ENCODE assay signal across 26 cellular contexts in the genomic region with DNA sequence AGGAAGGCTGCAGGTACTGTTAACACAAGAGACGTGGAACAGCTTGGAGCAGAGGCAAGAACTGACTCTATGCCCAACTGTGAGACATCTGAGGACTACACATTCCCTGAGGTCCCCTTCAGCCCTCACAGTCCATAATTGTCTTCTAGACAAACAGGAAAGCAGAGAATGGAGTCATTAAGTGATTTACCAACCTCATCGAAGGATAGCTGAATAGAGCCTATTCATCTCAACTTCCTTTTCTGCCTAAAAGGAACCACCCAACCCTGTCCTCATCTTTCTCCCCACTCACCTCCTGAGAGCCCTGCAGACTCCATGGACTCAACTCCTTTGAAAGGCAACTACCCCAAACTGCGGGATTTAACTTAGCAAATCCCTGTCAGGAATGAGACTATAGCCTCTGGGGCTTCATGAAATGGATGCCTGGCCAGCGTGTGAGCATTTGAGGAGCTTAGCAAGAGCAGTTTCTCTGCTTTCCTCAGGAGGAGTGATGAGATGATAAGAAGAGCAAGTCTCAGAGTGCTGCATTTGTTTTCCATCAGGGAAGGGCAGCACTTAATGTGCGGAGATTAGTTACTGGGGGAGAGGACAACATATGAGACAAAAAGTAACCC.
DNase-seq lines count a peak whose midpoint lies in the region; ATAC-seq and TF ChIP-seq lines count a peak whose summit lies in the region.
"Had no signal": no experiment of that assay in that cellular context is flagged by ENCODE, and none has a peak within 500 bp of the region (broad histone marks: within the 10 kb centered on the region; RNA-seq: fewer than 3 reads in every experiment).

No MANE protein-coding gene starts in this region.

- no peaks in the 10 kb centered on the region for H3K4me1 ChIP-seq in ectodermal cell (ENCODE audit: control insufficient read depth, insufficient read depth, low read length)
- peaks cover 19% of the 10 kb centered on the region for H3K4me1 ChIP-seq in neural progenitor cell
- no peaks in the 10 kb centered on the region for H3K4me1 ChIP-seq in right lobe of liver
- H3K4me1 ChIP-seq: testis, vagina had no signal

- H3K79me2 ChIP-seq in neural progenitor cell (ENCODE audit: low read depth), result no peaks in the 10 kb centered on the region

- 85 to 90% methylated on average over 5 of the region's 5 CpGs for WGBS in ectodermal cell, 2 experiments
- 85% methylated on average over 5 of the region's 5 CpGs for WGBS in right lobe of liver (ENCODE audit: insufficient coverage, low coverage, low lambda C conversion rate, missing lambda C conversion rate)

- no peak for TF ChIP-seq POLR2A in right lobe of liver (IDR thresholded peaks at IDR 0.05)

- peaks cover 5% of the 10 kb centered on the region for H3F3A ChIP-seq in neural progenitor cell (ENCODE audit: low read depth)

- H3K27ac Mint-ChIP-seq in neural progenitor cell, result no peak overlapping the region
- H3K27ac Mint-ChIP-seq: activated CD4-positive, alpha-beta T cell treated with anti-CD3 and anti-CD28 coated beads, Interleukin-2, amount 10 ng/mL, durations not matched to agents 7 days and 5 days had no signal

- TF ChIP-seq CTCF in neural progenitor cell (IDR thresholded peaks at IDR 0.05) (no peak), right lobe of liver (IDR thresholded peaks at IDR 0.05) (no peak)

- H3K9me3 Mint-ChIP-seq in neural progenitor cell, result peaks cover 24% of the 10 kb centered on the region

- intact Hi-C loops in right lobe of liver (cut with DNase I), result no loop called here

- no peaks in the 10 kb centered on the region for H3K4me1 Mint-ChIP-seq in neural progenitor cell
- H3K4me1 Mint-ChIP-seq: activated CD4-positive, alpha-beta T cell treated with anti-CD3 and anti-CD28 coated beads, Interleukin-2, amount 10 ng/mL, durations not matched to agents 7 days and 5 days; CD4-positive, alpha-beta memory T cell had no signal

- ATAC-seq in right lobe of liver, result no peak
- ATAC-seq: activated T-cell treated with anti-CD3 and anti-CD28 coated beads, Interleukin-2, amount 50 U/mL, for 4 hours had no signal

- H3K27me3 Mint-ChIP-seq in neural progenitor cell (ENCODE audit: insufficient read depth, low read depth), result peaks cover 4% of the 10 kb centered on the region
- H3K27me3 Mint-ChIP-seq: activated CD4-positive, alpha-beta T cell treated with anti-CD3 and anti-CD28 coated beads, Interleukin-2, amount 10 ng/mL, durations not matched to agents 7 days and 5 days; CD4-positive, alpha-beta memory T cell had no signal

- H3K4me3 Mint-ChIP-seq in neural progenitor cell, result no peak overlapping the region
- H3K4me3 Mint-ChIP-seq: activated CD4-positive, alpha-beta T cell treated with anti-CD3 and anti-CD28 coated beads, Interleukin-2, amount 10 ng/mL, durations not matched to agents 7 days and 5 days; activated T-cell treated with anti-CD3 and anti-CD28 coated beads, Interleukin-2, amount 50 U/mL, for 4 hours; CD4-positive, alpha-beta memory T cell had no signal

- no peaks in the 10 kb centered on the region for H4K20me1 ChIP-seq in neural progenitor cell (ENCODE audit: low read depth)

- peak overlapping the region; percentile 60 for H3K27ac ChIP-seq in ectodermal cell (ENCODE audit: insufficient read depth, low read depth, low read length, poor library complexity, severe bottlenecking)
- peak overlapping the region; percentile 50 for H3K27ac ChIP-seq in neural progenitor cell
- H3K27ac ChIP-seq in right lobe of liver, result no peak overlapping the region
- H3K27ac ChIP-seq: epithelial cell of prostate, GM23248, KMS-11, sigmoid colon, testis, vagina, WERI-Rb-1 had no signal

- H3K27me3 ChIP-seq in ectodermal cell (ENCODE audit: control insufficient read depth, insufficient read depth, low read length, poor library complexity, severe bottlenecking), result no peaks in the 10 kb centered on the region
- no peaks in the 10 kb centered on the region for H3K27me3 ChIP-seq in neural progenitor cell
- no peaks in the 10 kb centered on the region for H3K27me3 ChIP-seq in right lobe of liver
- H3K27me3 ChIP-seq: sigmoid colon, testis, vagina had no signal

- H2AFZ ChIP-seq in neural progenitor cell (replicated peaks), result no peak overlapping the region
- H2AFZ ChIP-seq: GM23248 had no signal

- H3K4me3 ChIP-seq in ectodermal cell (ENCODE audit: insufficient read depth, low read depth, low read length), result no peak overlapping the region
- no peak overlapping the region for H3K4me3 ChIP-seq in neural progenitor cell
- H3K4me3 ChIP-seq in right lobe of liver, result no peak overlapping the region
- H3K4me3 ChIP-seq: GM23248, lung, sigmoid colon, testis, vagina had no signal

- DNase-seq in NCI-H748 (lab: John Stamatoyannopoulos, UW; ENCODE audit: unreplicated experiment) (peak; percentile 48), NCI-H748 treated with DMSO at 0.1 percent for 48 hours (lab: John Stamatoyannopoulos, UW) (no peak), NCI-H1436 treated with DMSO at 0.1 percent for 48 hours (lab: John Stamatoyannopoulos, UW) (peak; percentile 83), neural progenitor cell (ENCODE audit: low spot score) (peak; percentile 23), right lobe of liver (no peak), superior temporal gyrus (ENCODE audit: extremely low spot score) (no peak)
- DNase-seq in stimulated activated CD4-positive, alpha-beta T cell treated with anti-CD3 and anti-CD28 coated beads, Interleukin-4, amount 100 ng/mL, for 4 hours, result no peak
- DNase-seq: activated CD4-positive, alpha-beta T cell treated with anti-CD3 and anti-CD28 coated beads, Interleukin-2, amount 10 ng/mL, durations not matched to agents 7 days and 5 days; activated T-cell treated with anti-CD3 and anti-CD28 coated beads, Interleukin-2, amount 50 U/mL, for 4 hours; AML-193; CD4-positive, alpha-beta memory T cell; glutamatergic neuron; GM23248; MM.1S; NCI-H1417 treated with DMSO at 0.1 percent for 48 hours; NCI-H345; sigmoid colon; stimulated activated naive CD4-positive, alpha-beta T cell; T-helper 9 cell; testis; WERI-Rb-1 had no signal

- peaks cover 21% of the 10 kb centered on the region for H3K36me3 ChIP-seq in ectodermal cell (ENCODE audit: control insufficient read depth, insufficient read depth, low read length)
- H3K36me3 ChIP-seq in neural progenitor cell, result peaks cover 11% of the 10 kb centered on the region
- no peaks in the 10 kb centered on the region for H3K36me3 ChIP-seq in right lobe of liver

- peaks cover 38% of the 10 kb centered on the region for H3K36me3 Mint-ChIP-seq in neural progenitor cell

- peaks cover 8% of the 10 kb centered on the region for H3K9me3 ChIP-seq in ectodermal cell (ENCODE audit: control insufficient read depth, low read length)
- H3K9me3 ChIP-seq in neural progenitor cell (ENCODE audit: low read depth), result peaks cover 7% of the 10 kb centered on the region
- peaks cover 0 to 3% (median 0%) of the 10 kb centered on the region in 4 donors for H3K9me3 ChIP-seq in right lobe of liver
- H3K9me3 ChIP-seq: testis had no signal

- no peak overlapping the region for H3K4me2 ChIP-seq in neural progenitor cell
- H3K4me2 ChIP-seq: KMS-11 had no signal

- H3K9ac ChIP-seq in neural progenitor cell, result no peak overlapping the region
- H3K9ac ChIP-seq: GM23248, KMS-11 had no signal

Comparison
In these comparisons a context has a peak if more than half of its experiments do, and no peak if none do; other contexts are left out.
1. DNase-seq: peak in NCI-H748 (single experiment), NCI-H1436 treated with DMSO at 0.1 percent for 48 hours (single experiment) and neural progenitor cell (single experiment); none in NCI-H748 treated with DMSO at 0.1 percent for 48 hours (single experiment), right lobe of liver (0 of 3), stimulated activated CD4-positive, alpha-beta T cell treated with anti-CD3 and anti-CD28 coated beads, Interleukin-4, amount 100 ng/mL, for 4 hours (0 of 2) and superior temporal gyrus (single experiment).
2. H3K27ac ChIP-seq: peak in ectodermal cell (single experiment) and neural progenitor cell (single experiment); none in right lobe of liver (0 of 3).